ENCODE assay signal across 11 cellular contexts in genomic region chr20:13336308-13337089, GRCh38.
DNase-seq lines count a peak whose midpoint lies in the region; ATAC-seq, FAIRE-seq and TF ChIP-seq lines count a peak whose summit lies in the region.
"Had no signal": no experiment of that assay in that cellular context is flagged by ENCODE, and none has a peak within 500 bp of the region (broad histone marks: within the 10 kb centered on the region; RNA-seq: fewer than 3 reads in every experiment).

No MANE protein-coding gene starts in this region.

- no peak overlapping the region for H3K27ac ChIP-seq in uterus
- H3K27ac ChIP-seq: vagina had no signal

- ATAC-seq in GM18867 (IDR thresholded peaks at IDR 0.05; ENCODE audit: unreplicated experiment) = peak; percentile 44
- peak; percentile 76 for ATAC-seq in left lobe of liver

- no peaks in the 10 kb centered on the region for H3K36me3 ChIP-seq in uterus
- H3K36me3 ChIP-seq: vagina had no signal

- no peaks in the 10 kb centered on the region for H3K9me3 ChIP-seq in uterus
- H3K9me3 ChIP-seq: vagina had no signal

- no peak for FAIRE-seq in H54 (lab: Jason Lieb, UNC)
- FAIRE-seq in urothelium cell line (lab: Jason Lieb, UNC) = no peak

- DNase-seq in H54 (ENCODE audit: insufficient read length, low spot score) = peak; percentile 34
- DNase-seq in M059J (ENCODE audit: low read depth) = peak; percentile 96
- DNase-seq in left lobe of liver (ENCODE audit: low spot score) = no peak
- DNase-seq in NCI-H2196 (lab: John Stamatoyannopoulos, UW; ENCODE audit: unreplicated experiment) = no peak
- no peak for DNase-seq in urothelium cell line (ENCODE audit: low spot score)
- no peak for DNase-seq in SKM-1 (lab: John Stamatoyannopoulos, UW; ENCODE audit: unreplicated experiment)
- no peak for DNase-seq in uterus
- DNase-seq: activated naive CD4-positive, alpha-beta T cell treated with Interleukin-2 at 50 U/mL for 16 hours; NCI-H345 had no signal

- H3K4me3 ChIP-seq in uterus = no peak overlapping the region
- H3K4me3 ChIP-seq: vagina had no signal

- TF ChIP-seq CTCF in uterus (IDR thresholded peaks at IDR 0.05) = no peak

- no peak for TF ChIP-seq POLR2A in H54 (IDR thresholded peaks at IDR 0.05; ENCODE audit: low read depth, low read length)
- no peak for TF ChIP-seq POLR2A in uterus (IDR thresholded peaks at IDR 0.05)

- intact Hi-C loops in uterus (cut with DNase I; ENCODE audit: low total_unique reads) = no loop called here

- no peaks in the 10 kb centered on the region for H3K27me3 ChIP-seq in uterus
- H3K27me3 ChIP-seq: vagina had no signal

- H3K4me1 ChIP-seq in uterus = no peaks in the 10 kb centered on the region
- H3K4me1 ChIP-seq: vagina had no signal

Comparison
In these comparisons a context has a peak if more than half of its experiments do, and no peak if none do; other contexts are left out.
1. DNase-seq: peak in H54 (single experiment) and M059J (single experiment); none in left lobe of liver (single experiment), NCI-H2196 (single experiment), urothelium cell line (single experiment), SKM-1 (single experiment) and uterus (0 of 2).